18 cellular contexts compared by ENCODE assay signal in genomic region chr16:3752984-3753383, GRCh38. TPM values are rescaled to one million over a fixed set of nuclear protein-coding genes. Genes with fewer than 3 reads are reported as not detected.
DNase-seq lines count a peak whose midpoint lies in the region; ATAC-seq and TF ChIP-seq lines count a peak whose summit lies in the region.
"Had no signal": no experiment of that assay in that cellular context is flagged by ENCODE, and none has a peak within 500 bp of the region (broad histone marks: within the 10 kb centered on the region; RNA-seq: fewer than 3 reads in every experiment).

No MANE protein-coding gene starts in this region.

- H3K9me3 ChIP-seq in spleen (no peaks in the 10 kb centered on the region), PC-9 (ENCODE audit: insufficient read depth, low read depth) (no peaks in the 10 kb centered on the region)

- H3K4me3 ChIP-seq in spleen (no peak overlapping the region), PC-9 (no peak overlapping the region)

- H3K4me1 Mint-ChIP-seq in activated T-helper 17 cell treated with anti-CD3 and anti-CD28 coated beads, Interleukin-2, amount 50 U/mL, for 72 hours = peaks cover 21% of the 10 kb centered on the region
- H3K4me1 Mint-ChIP-seq in glutamatergic neuron (ENCODE audit: low read depth, unreplicated experiment) (peaks cover 5% of the 10 kb centered on the region), progenitor cell of endocrine pancreas (ENCODE audit: low read depth) (peaks cover 8% of the 10 kb centered on the region)

- peaks cover 9% of the 10 kb centered on the region for H4K20me1 ChIP-seq in PC-9 (ENCODE audit: insufficient read depth)

- no peak for DNase-seq in glutamatergic neuron
- DNase-seq in progenitor cell of endocrine pancreas (ENCODE audit: low spot score, unreplicated experiment) = no peak
- DNase-seq in spleen = peak; percentile 47
- no peak for DNase-seq in NK-92 (lab: John Stamatoyannopoulos, UW; ENCODE audit: unreplicated experiment)
- no peak for DNase-seq in PC-9
- DNase-seq in ACHN = no peak
- DNase-seq: CD4-positive, CD25-positive, alpha-beta regulatory T cell; EL; GF-D8; MM.1S; NCI-H1092; NCI-H1436 treated with DMSO at 0.1 percent for 48 hours; NCI-H2029; NCI-H345; NCI-H524; NCI-H774; Right ventricle myocardium superior had no signal

- H3K27me3 ChIP-seq in spleen (replicated peaks in 1 of 7) (no peaks in the 10 kb centered on the region), PC-9 (ENCODE audit: insufficient read depth, low read depth) (no peaks in the 10 kb centered on the region)

- peaks cover 94% of the 10 kb centered on the region for H3K36me3 Mint-ChIP-seq in activated T-helper 17 cell treated with anti-CD3 and anti-CD28 coated beads, Interleukin-2, amount 50 U/mL, for 72 hours (ENCODE audit: low read depth)
- H3K36me3 Mint-ChIP-seq in glutamatergic neuron (ENCODE audit: unreplicated experiment) (no peaks in the 10 kb centered on the region), progenitor cell of endocrine pancreas (ENCODE audit: insufficient read depth) (peaks cover 43% of the 10 kb centered on the region)

- no peak overlapping the region for H3K4me2 ChIP-seq in PC-9

- H3K9me2 ChIP-seq in PC-9 (ENCODE audit: insufficient read depth) = no peaks in the 10 kb centered on the region

- H3K36me3 ChIP-seq in spleen (peaks cover 0 to 99% (median 65%) of the 10 kb centered on the region in 6 donors), PC-9 (ENCODE audit: low read depth) (peaks cover 6% of the 10 kb centered on the region; the same call in 1 of the 2 replicates)

- peaks cover 0 to 15% (median 1%) of the 10 kb centered on the region in 6 donors for H3K4me1 ChIP-seq in spleen
- H3K4me1 ChIP-seq in PC-9 (replicated peaks; ENCODE audit: insufficient read depth) = no peaks in the 10 kb centered on the region

- no peak overlapping the region for H3K4me3 Mint-ChIP-seq in activated T-helper 17 cell treated with anti-CD3 and anti-CD28 coated beads, Interleukin-2, amount 50 U/mL, for 72 hours
- H3K4me3 Mint-ChIP-seq in glutamatergic neuron (ENCODE audit: unreplicated experiment) = no peak overlapping the region
- H3K4me3 Mint-ChIP-seq in progenitor cell of endocrine pancreas (ENCODE audit: low read depth) = no peak overlapping the region
- H3K4me3 Mint-ChIP-seq: CD4-positive, CD25-positive, alpha-beta regulatory T cell had no signal

- no peaks in the 10 kb centered on the region for H3K79me2 ChIP-seq in PC-9 (ENCODE audit: low read depth)

- 0 out of 2 replicates have a peak, but pooled peaks cover 8% of the 10 kb centered on the region for H3F3A ChIP-seq in PC-9 (ENCODE audit: insufficient read depth, low read depth)

- H3K9me3 Mint-ChIP-seq in activated T-helper 17 cell treated with anti-CD3 and anti-CD28 coated beads, Interleukin-2, amount 50 U/mL, for 72 hours = no peaks in the 10 kb centered on the region
- H3K9me3 Mint-ChIP-seq in glutamatergic neuron (ENCODE audit: unreplicated experiment) (peaks cover 1% of the 10 kb centered on the region), progenitor cell of endocrine pancreas (ENCODE audit: low read depth) (no peaks in the 10 kb centered on the region)
- H3K9me3 Mint-ChIP-seq: CD4-positive, CD25-positive, alpha-beta regulatory T cell had no signal

- BruUV-seq in PC-9 (replicated peaks; lab: Mats Ljungman, UMichigan) = no TSS peak

- CTCF ChIA-PET in PC-9 (lab: Charles Lee) = interaction anchor here (0.7 kb wide), 1 partner anchor 238 kb away, joined by 9 read pairs; no protein-coding TSS in a partner anchor

- in situ Hi-C loops in ACHN (cut with HindIII; ENCODE audit: low pct_ligation_motif_present, low pct_unique_long_range_greater_than_20kb, low sequenced_read_pairs) = no loop called here

- WGBS in spleen, 5 donors = 95 to 97% (median 97%) methylated on average over 15 of the region's 15 CpGs

- ATAC-seq in activated T-helper 17 cell treated with anti-CD3 and anti-CD28 coated beads, Interleukin-2, amount 50 U/mL, for 72 hours (replicated peaks) = no peak

- H3K27ac ChIP-seq in spleen = no peak overlapping the region
- H3K27ac ChIP-seq in PC-9 = no peak overlapping the region

- POLR2A ChIA-PET in PC-9 (lab: Charles Lee; ENCODE audit: unreplicated experiment) = no interaction called here

- TF ChIP-seq CTCF in glutamatergic neuron (IDR thresholded peaks at IDR 0.05; ENCODE audit: partially characterized antibody, unreplicated experiment) = no peak
- TF ChIP-seq CTCF in progenitor cell of endocrine pancreas (IDR thresholded peaks at IDR 0.05; ENCODE audit: unreplicated experiment) = no peak
- TF ChIP-seq CTCF in spleen (IDR thresholded peaks at IDR 0.05 in 8 of 11, conservative IDR thresholded peaks at IDR 0.05 in 3 of 11) = no peak
- TF ChIP-seq CTCF in PC-9 (conservative IDR thresholded peaks at IDR 0.05) = no peak

- H3K27ac Mint-ChIP-seq in activated T-helper 17 cell treated with anti-CD3 and anti-CD28 coated beads, Interleukin-2, amount 50 U/mL, for 72 hours = peak overlapping the region; percentile 43
- H3K27ac Mint-ChIP-seq in glutamatergic neuron (ENCODE audit: unreplicated experiment) = peak overlapping the region; percentile 2
- peak overlapping the region; percentile 77 for H3K27ac Mint-ChIP-seq in progenitor cell of endocrine pancreas
- H3K27ac Mint-ChIP-seq: CD4-positive, CD25-positive, alpha-beta regulatory T cell had no signal

- H3K27me3 Mint-ChIP-seq in activated T-helper 17 cell treated with anti-CD3 and anti-CD28 coated beads, Interleukin-2, amount 50 U/mL, for 72 hours = no peaks in the 10 kb centered on the region
- no peaks in the 10 kb centered on the region for H3K27me3 Mint-ChIP-seq in glutamatergic neuron (ENCODE audit: unreplicated experiment)
- no peaks in the 10 kb centered on the region for H3K27me3 Mint-ChIP-seq in progenitor cell of endocrine pancreas
- H3K27me3 Mint-ChIP-seq: CD4-positive, CD25-positive, alpha-beta regulatory T cell had no signal

- intact Hi-C loops in spleen (cut with DNase I; ENCODE audit: low total_unique reads) = no loop called here
- intact Hi-C loops in PC-9 (cut with micrococcal nuclease; ENCODE audit: unreplicated experiment) = no loop called here

- H2AFZ ChIP-seq in PC-9 = no peak overlapping the region

- TF ChIP-seq POLR2A in spleen (IDR thresholded peaks at IDR 0.05) = no peak

RNA-seq across cellular contexts. Expression of gene TRAP1, which starts 35.7 kb away (rescaled TPM):
- total RNA-seq in activated T-helper 17 cell treated with anti-CD3 and anti-CD28 coated beads, Interleukin-2, amount 50 U/mL, for 72 hours = 100 to 1,000 TPM; 124 to 238 TPM
- total RNA-seq in glutamatergic neuron (ENCODE audit: unreplicated experiment) (97.3 TPM), progenitor cell of endocrine pancreas (212 and 216 TPM in 2 replicates), spleen (10 to 100 TPM; 33.7 to 77.5 (median 53.7) TPM), PC-9 (2021) (204 and 258 TPM in 2 replicates)
- polyA plus RNA-seq in spleen = 10 to 100 TPM; 43.4 to 97.1 (median 49.8) TPM

Comparison
In these comparisons a context has a peak if more than half of its experiments do, and no peak if none do; other contexts are left out.
1. H3K27ac Mint-ChIP-seq: peak in every context shown above with its lines; median percentile 77 in progenitor cell of endocrine pancreas; 43 in activated T-helper 17 cell treated with anti-CD3 and anti-CD28 coated beads, Interleukin-2, amount 50 U/mL, for 72 hours; 2 in glutamatergic neuron.